In the genomic region with DNA sequence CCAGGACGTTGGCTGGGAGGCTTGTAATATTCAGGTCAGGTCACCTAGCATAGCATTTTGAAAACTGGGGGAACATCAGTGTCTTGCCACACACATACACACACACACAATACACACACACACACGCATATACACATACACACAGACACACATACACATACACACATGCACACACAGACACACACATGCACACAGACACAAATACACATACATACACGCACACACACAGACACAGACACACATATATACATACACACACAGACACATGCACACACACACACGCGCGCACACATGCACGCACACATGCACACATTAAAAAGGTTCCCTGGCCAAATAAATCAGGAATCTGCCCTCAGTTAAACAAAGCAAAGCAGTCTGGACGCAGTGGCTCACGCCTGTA, we compare ENCODE assay signal across 1 cellular context.
TF ChIP-seq lines count a peak whose summit lies in the region.

No MANE protein-coding gene starts in this region.

TF ChIP-seq in HepG2, 621 proteins besides CTCF, POLR2A, EP300 and RAD21:
- no peak for TF ChIP-seq ZNF891 (CRISPR knock-in tag; IDR thresholded peaks at IDR 0.05)
- TF ChIP-seq, protein P1, sequence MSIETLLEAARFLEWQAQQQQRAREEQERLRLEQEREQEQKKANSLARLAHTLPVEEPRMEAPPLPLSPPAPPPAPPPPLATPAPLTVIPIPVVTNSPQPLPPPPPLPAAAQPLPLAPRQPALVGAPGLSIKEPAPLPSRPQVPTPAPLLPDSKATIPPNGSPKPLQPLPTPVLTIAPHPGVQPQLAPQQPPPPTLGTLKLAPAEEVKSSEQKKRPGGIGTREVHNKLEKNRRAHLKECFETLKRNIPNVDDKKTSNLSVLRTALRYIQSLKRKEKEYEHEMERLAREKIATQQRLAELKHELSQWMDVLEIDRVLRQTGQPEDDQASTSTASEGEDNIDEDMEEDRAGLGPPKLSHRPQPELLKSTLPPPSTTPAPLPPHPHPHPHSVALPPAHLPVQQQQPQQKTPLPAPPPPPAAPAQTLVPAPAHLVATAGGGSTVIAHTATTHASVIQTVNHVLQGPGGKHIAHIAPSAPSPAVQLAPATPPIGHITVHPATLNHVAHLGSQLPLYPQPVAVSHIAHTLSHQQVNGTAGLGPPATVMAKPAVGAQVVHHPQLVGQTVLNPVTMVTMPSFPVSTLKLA (IDR thresholded peaks at IDR 0.05) = peak; percentile 32; the same call in 1 of the 2 replicates
